In genomic region chr17:57255776-57256681, GRCh38 we compare ENCODE assay signal across 1 cellular context.
TF ChIP-seq lines count a peak whose summit lies in the region.

TSS of gene MSI2 (plus strand) at chr17:57256523. CDS start at chr17:57256743, 220 bp downstream.

TF ChIP-seq in K562, 482 proteins besides CTCF, POLR2A, EP300 and RAD21 (continued from another document):
- peak; percentile 37 for TF ChIP-seq TAF1 (IDR thresholded peaks at IDR 0.05; ENCODE audit: control insufficient read depth, extremely low read depth, insufficient read depth, low read length, severe bottlenecking)
- TF ChIP-seq ZBTB11 (CRISPR knock-in tag; IDR thresholded peaks at IDR 0.05) = peak in 1 of 3 experiments; percentile 43; a peak in 1 of 6 replicates
- TF ChIP-seq ZNF77 (CRISPR knock-in tag; IDR thresholded peaks at IDR 0.05) = no peak
- no peak for TF ChIP-seq SMARCE1 (IDR thresholded peaks at IDR 0.05)
- TF ChIP-seq FOXJ2 (tag; IDR thresholded peaks at IDR 0.05) = no peak
- no peak for TF ChIP-seq FOXK1 (CRISPR knock-in tag; IDR thresholded peaks at IDR 0.05; ENCODE audit: borderline replicate concordance)
- TF ChIP-seq ZNF639 (CRISPR knock-in tag; conservative IDR thresholded peaks at IDR 0.05 in 1 of 2, IDR thresholded peaks at IDR 0.05 in 1 of 2) = peak in 1 of 2 experiments; percentile 67; a peak in 2 of 4 replicates
- no peak for TF ChIP-seq NR2C2 (CRISPR knock-in tag; IDR thresholded peaks at IDR 0.05)
- TF ChIP-seq NR2C2 (tag; IDR thresholded peaks at IDR 0.05) = peak; percentile 52
- no peak for TF ChIP-seq MAFK (IDR thresholded peaks at IDR 0.05; ENCODE audit: low read length)
- TF ChIP-seq ZNF444 (CRISPR knock-in tag; IDR thresholded peaks at IDR 0.05) = no peak
- TF ChIP-seq ZC3H8 (IDR thresholded peaks at IDR 0.05) = no peak
- no peak for TF ChIP-seq AFF1 (IDR thresholded peaks at IDR 0.05; ENCODE audit: low read depth in 1 of 2, partially characterized antibody in 2 of 2)
- peak; percentile 29; the same call in 1 of the 2 replicates for TF ChIP-seq L3MBTL2 (IDR thresholded peaks at IDR 0.05)
- TF ChIP-seq ETS1 (conservative IDR thresholded peaks at IDR 0.05; ENCODE audit: control insufficient read depth, low read depth, low read length) = 0 out of 2 replicates have a peak, but pooled peaks have one; percentile 55
- TF ChIP-seq RAD51 (IDR thresholded peaks at IDR 0.05; ENCODE audit: borderline replicate concordance, low read depth) = 0 out of 2 replicates have a peak, but pooled peaks have one; percentile 4
- no peak for TF ChIP-seq SAFB2 (IDR thresholded peaks at IDR 0.05; ENCODE audit: borderline replicate concordance, low read depth, low read length, severe bottlenecking)
- TF ChIP-seq CREB3 (tag; conservative IDR thresholded peaks at IDR 0.05; ENCODE audit: low read depth) = no peak
- TF ChIP-seq ARHGAP35 (IDR thresholded peaks at IDR 0.05; ENCODE audit: partially characterized antibody) = no peak
- 0 out of 2 replicates have a peak, but pooled peaks have one; percentile 5 for TF ChIP-seq FOSL1 (tag; conservative IDR thresholded peaks at IDR 0.05)
- TF ChIP-seq GMEB1 (CRISPR knock-in tag; IDR thresholded peaks at IDR 0.05) = peak; percentile 61
- TF ChIP-seq PHB (CRISPR knock-in tag; IDR thresholded peaks at IDR 0.05) = no peak
- peak in 1 of 3 experiments; percentile 4 for TF ChIP-seq YY1 (IDR thresholded peaks at IDR 0.05; ENCODE audit: borderline replicate concordance in 1 of 3, control insufficient read depth in 1 of 3, extremely low read depth in 1 of 3, insufficient read depth in 3 of 3, insufficient read length in 1 of 3, insufficient replicate concordance in 2 of 3, low read depth in 1 of 3, low read length in 2 of 3)
- TF ChIP-seq MXI1 (IDR thresholded peaks at IDR 0.05; ENCODE audit: low read depth, low read length) = 0 out of 2 replicates have a peak, but pooled peaks have one; percentile 30
- no peak for TF ChIP-seq POLR3A (IDR thresholded peaks at IDR 0.05; ENCODE audit: borderline replicate concordance, extremely low read depth, insufficient read depth, insufficient read length)
- no peak for TF ChIP-seq POLR2B (IDR thresholded peaks at IDR 0.05; ENCODE audit: low read depth, partially characterized antibody)
- TF ChIP-seq VEZF1 (CRISPR knock-in tag; IDR thresholded peaks at IDR 0.05) = peak; percentile 100
- no peak for TF ChIP-seq ZKSCAN3 (CRISPR knock-in tag; IDR thresholded peaks at IDR 0.05)
- peak; percentile 74 for TF ChIP-seq POLR2G (IDR thresholded peaks at IDR 0.05; ENCODE audit: low read depth, low read length)
- no peak for TF ChIP-seq ZNF668 (CRISPR knock-in tag; IDR thresholded peaks at IDR 0.05)
- TF ChIP-seq ZNF79 (CRISPR knock-in tag; IDR thresholded peaks at IDR 0.05; ENCODE audit: low read depth) = no peak
- peak; percentile 80 for TF ChIP-seq ZBTB12 (CRISPR knock-in tag; IDR thresholded peaks at IDR 0.05)
- TF ChIP-seq IRF9 (tag; IDR thresholded peaks at IDR 0.05) = no peak
- TF ChIP-seq JUN (IDR thresholded peaks at IDR 0.05; ENCODE audit: borderline replicate concordance, low read depth, low read length) = 0 out of 2 replicates have a peak, but pooled peaks have one; percentile 14
- 0 out of 2 replicates have a peak, but pooled peaks have one; percentile 39 for TF ChIP-seq JUN (CRISPR knock-in tag; IDR thresholded peaks at IDR 0.05; ENCODE audit: borderline replicate concordance)
- TF ChIP-seq ATF7 (IDR thresholded peaks at IDR 0.05) = peak; percentile 88; the same call in 1 of the 2 replicates
- peak; percentile 97 for TF ChIP-seq ZNF263 (CRISPR knock-in tag; IDR thresholded peaks at IDR 0.05; ENCODE audit: borderline replicate concordance)
- TF ChIP-seq RBFOX2 (IDR thresholded peaks at IDR 0.05; ENCODE audit: low read depth, low read length) = peak; percentile 69
- no peak for TF ChIP-seq ZNF212 (CRISPR knock-in tag; IDR thresholded peaks at IDR 0.05)
- no peak for TF ChIP-seq CHD4 (IDR thresholded peaks at IDR 0.05; ENCODE audit: insufficient read depth, insufficient replicate concordance, low read depth, low read length, poor library complexity, severe bottlenecking)
- TF ChIP-seq E2F1 (CRISPR knock-in tag; IDR thresholded peaks at IDR 0.05) = no peak
